ENCODE assay signal across 13 cellular contexts in genomic region chr2:128469203-128469602, GRCh38.
DNase-seq lines count a peak whose midpoint lies in the region; ATAC-seq, FAIRE-seq and TF ChIP-seq lines count a peak whose summit lies in the region.
"Had no signal": no experiment of that assay in that cellular context is flagged by ENCODE, and none has a peak within 500 bp of the region (broad histone marks: within the 10 kb centered on the region; RNA-seq: fewer than 3 reads in every experiment).

No MANE protein-coding gene starts in this region.

- H3K4me1 ChIP-seq in Caco-2 (no peaks in the 10 kb centered on the region), GM12878 (ENCODE audit: control insufficient read depth, insufficient read depth, low read length) (peaks cover 7% of the 10 kb centered on the region), mesenchymal stem cell (ENCODE audit: control insufficient read depth, insufficient read depth, low read depth, low read length) (no peaks in the 10 kb centered on the region)
- H3K4me1 ChIP-seq: HAP-1 had no signal

- no peak overlapping the region for H2BK120ac ChIP-seq in mesenchymal stem cell (ENCODE audit: low read depth, low read length)

- no peaks in the 10 kb centered on the region for H3K27me3 Mint-ChIP-seq in Caco-2 (ENCODE audit: insufficient read depth, unreplicated experiment)
- peaks cover 15% of the 10 kb centered on the region for H3K27me3 Mint-ChIP-seq in activated T-cell treated with anti-CD3 and anti-CD28 coated beads, Interleukin-2, amount 50 U/mL, for 24 hours
- H3K27me3 Mint-ChIP-seq: stimulated activated naive CD8-positive, alpha-beta T cell treated with anti-CD3 and anti-CD28 coated beads, Interleukin-15, Interleukin-2, amounts not matched to agents 100 ng/mL and 50 ng/mL, for 24 hours had no signal

- no peak overlapping the region for H2AK5ac ChIP-seq in mesenchymal stem cell (ENCODE audit: low read length, severe bottlenecking)

- 43% methylated on average over 1 of the region's 1 CpG for WGBS in GM12878 (ENCODE audit: insufficient coverage, insufficient replicate concordance, low lambda C conversion rate, missing lambda C conversion rate)
- 90% methylated on average over 1 of the region's 1 CpG for WGBS in mesenchymal stem cell

- H3K36me3 ChIP-seq in Caco-2 (ENCODE audit: control insufficient read depth, insufficient read depth, low read length) (no peaks in the 10 kb centered on the region), GM12878 (ENCODE audit: control insufficient read depth in 2 of 2, insufficient read depth in 2 of 2, low read length in 1 of 2) (no peaks in the 10 kb centered on the region), mesenchymal stem cell (ENCODE audit: control insufficient read depth in 1 of 2, insufficient read depth in 2 of 2, low read depth in 1 of 2, low read length in 2 of 2) (no peaks in the 10 kb centered on the region)
- H3K36me3 ChIP-seq: HAP-1 had no signal

- H3K9me3 Mint-ChIP-seq in Caco-2 (ENCODE audit: unreplicated experiment): peaks cover 15% of the 10 kb centered on the region
- peaks cover 25% of the 10 kb centered on the region for H3K9me3 Mint-ChIP-seq in activated T-cell treated with anti-CD3 and anti-CD28 coated beads, Interleukin-2, amount 50 U/mL, for 24 hours

- FAIRE-seq in GM12878 (lab: Jason Lieb, UNC): no peak
- FAIRE-seq: endometrium, GM12891 had no signal

- SMC1A ChIA-PET in GM12878 (lab: Charles Lee; ENCODE audit: uncharacterized antibody, unreplicated experiment): no interaction called here

- H3K23ac ChIP-seq in mesenchymal stem cell (ENCODE audit: low read length in 2 of 2): no peak overlapping the region

- H4K20me1 ChIP-seq in GM12878 (ENCODE audit: control insufficient read depth, insufficient read depth): no peaks in the 10 kb centered on the region

- H3K9me3 ChIP-seq in Caco-2 (peaks cover 28% of the 10 kb centered on the region), GM12878 (replicated peaks; ENCODE audit: control insufficient read depth, insufficient read depth, low read length) (peaks cover 13% of the 10 kb centered on the region; the same call in 2 of the 3 replicates), mesenchymal stem cell (ENCODE audit: control insufficient read depth, low read length) (peaks cover 39% of the 10 kb centered on the region)
- H3K9me3 ChIP-seq: HAP-1 had no signal

- POLR2A ChIA-PET in Caco-2 (lab: Charles Lee) (no interaction called here), HEK293T (lab: Yijun Ruan, JAX) (no interaction called here), GM12878 (lab: Charles Lee) (no interaction called here)

- ATAC-seq in GM12878 (no peak), GM19324 (IDR thresholded peaks at IDR 0.05; ENCODE audit: low FRiP score, unreplicated experiment) (no peak)
- no peak for ATAC-seq in activated CD4-positive, CD25-positive, alpha-beta regulatory T cell treated with anti-CD3 and anti-CD28 coated beads, Interleukin-2, amount 50 U/mL, for 24 hours

- TF ChIP-seq CTCF in Caco-2 (IDR thresholded peaks at IDR 0.05; ENCODE audit: insufficient read depth in 1 of 2, low read depth in 1 of 2, low read length in 1 of 2, severe bottlenecking in 1 of 2, unreplicated experiment in 1 of 2): peak; percentile 53 to 54
- TF ChIP-seq CTCF in GM12878 (IDR thresholded peaks at IDR 0.05 in 2 of 3, conservative IDR thresholded peaks at IDR 0.05 in 1 of 3; ENCODE audit: control insufficient read depth in 2 of 3, extremely low read depth in 1 of 3, insufficient read depth in 1 of 3, low read depth in 3 of 3, low read length in 3 of 3): peak in 2 of 3 experiments; percentile 32 to 33; a peak in 2 of 6 replicates

- H4K91ac ChIP-seq in mesenchymal stem cell (ENCODE audit: low read length): no peak overlapping the region

- no peak overlapping the region for H2BK15ac ChIP-seq in mesenchymal stem cell (ENCODE audit: low read depth, poor library complexity, severe bottlenecking)

- H3K14ac ChIP-seq in mesenchymal stem cell (ENCODE audit: low read length in 2 of 2): no peak overlapping the region

- H3K4ac ChIP-seq in mesenchymal stem cell (ENCODE audit: low read depth in 1 of 2, low read length in 2 of 2): no peak overlapping the region

- no peak overlapping the region for H4K8ac ChIP-seq in mesenchymal stem cell (ENCODE audit: low read length)

- no peak overlapping the region for H3K27ac Mint-ChIP-seq in Caco-2 (ENCODE audit: unreplicated experiment)
- no peak overlapping the region for H3K27ac Mint-ChIP-seq in activated T-cell treated with anti-CD3 and anti-CD28 coated beads, Interleukin-2, amount 50 U/mL, for 24 hours
- H3K27ac Mint-ChIP-seq: stimulated activated naive CD8-positive, alpha-beta T cell treated with anti-CD3 and anti-CD28 coated beads, Interleukin-15, Interleukin-2, amounts not matched to agents 100 ng/mL and 50 ng/mL, for 24 hours had no signal

- no peak overlapping the region for H3K4me3 Mint-ChIP-seq in Caco-2 (ENCODE audit: unreplicated experiment)
- no peak overlapping the region for H3K4me3 Mint-ChIP-seq in activated T-cell treated with anti-CD3 and anti-CD28 coated beads, Interleukin-2, amount 50 U/mL, for 24 hours
- H3K4me3 Mint-ChIP-seq: stimulated activated naive CD8-positive, alpha-beta T cell treated with anti-CD3 and anti-CD28 coated beads, Interleukin-15, Interleukin-2, amounts not matched to agents 100 ng/mL and 50 ng/mL, for 24 hours had no signal

- H3K4me3 ChIP-seq in Caco-2 (ENCODE audit: low read depth, low read length): no peak overlapping the region
- H3K4me3 ChIP-seq in GM12878: no peak overlapping the region
- no peak overlapping the region for H3K4me3 ChIP-seq in mesenchymal stem cell (ENCODE audit: insufficient read depth in 1 of 2, low read depth in 1 of 2, low read length in 2 of 2)
- H3K4me3 ChIP-seq: HAP-1 had no signal

- BruUV-seq in Caco-2 (replicated peaks; lab: Mats Ljungman, UMichigan): no TSS peak
- no TSS peak for BruUV-seq in GM12878 (replicated peaks; lab: Mats Ljungman, UMichigan)

- RAD21 ChIA-PET in GM12878 (lab: Charles Lee; ENCODE audit: unreplicated experiment): no interaction called here

- TF ChIP-seq EP300 in GM12878 (IDR thresholded peaks at IDR 0.05; ENCODE audit: borderline replicate concordance in 1 of 2, control insufficient read depth in 1 of 2, low read depth in 2 of 2, low read length in 2 of 2): no peak

- H3K79me1 ChIP-seq in mesenchymal stem cell (replicated peaks; ENCODE audit: low read length, poor library complexity, severe bottlenecking): no peaks in the 10 kb centered on the region

- intact Hi-C loops in Caco-2 (cut with micrococcal nuclease; ENCODE audit: unreplicated experiment): no loop called here
- intact Hi-C loops in GM12878 (cut with micrococcal nuclease; ENCODE audit: unreplicated experiment): no loop called here

- no peak for TF ChIP-seq POLR2A in GM12878 (IDR thresholded peaks at IDR 0.05; ENCODE audit: low read depth, low read length)

- CTCF ChIA-PET in Caco-2 (lab: Charles Lee) (no interaction called here), HEK293T (lab: Yijun Ruan, JAX) (no interaction called here), GM12878 (lab: Yijun Ruan, JAX) (no interaction called here)

- no peak overlapping the region for H2BK5ac ChIP-seq in mesenchymal stem cell (ENCODE audit: low read depth, low read length, poor library complexity, severe bottlenecking)

- H3K4me2 ChIP-seq in GM12878 (ENCODE audit: control insufficient read depth, insufficient read depth) (no peak overlapping the region), mesenchymal stem cell (ENCODE audit: low read length, poor library complexity, severe bottlenecking) (no peak overlapping the region)

- no peak overlapping the region for H2BK12ac ChIP-seq in mesenchymal stem cell (ENCODE audit: low read length in 2 of 2)

- H3K4me1 Mint-ChIP-seq in Caco-2 (ENCODE audit: low read depth, unreplicated experiment): no peaks in the 10 kb centered on the region
- H3K4me1 Mint-ChIP-seq in activated T-cell treated with anti-CD3 and anti-CD28 coated beads, Interleukin-2, amount 50 U/mL, for 24 hours (ENCODE audit: low read depth): peaks cover 9% of the 10 kb centered on the region

- TF ChIP-seq RAD21 in GM12878 (IDR thresholded peaks at IDR 0.05; ENCODE audit: insufficient read depth, low read depth, low read length): no peak

- no peak overlapping the region for H3K9ac ChIP-seq in GM12878 (ENCODE audit: control insufficient read depth, insufficient read depth, low read length)
- no peak overlapping the region for H3K9ac ChIP-seq in mesenchymal stem cell (ENCODE audit: low read length)

- no peak overlapping the region for H3K18ac ChIP-seq in mesenchymal stem cell (ENCODE audit: low read depth in 1 of 2, low read length in 2 of 2)

- H3K27me3 ChIP-seq in Caco-2 (replicated peaks; ENCODE audit: control insufficient read depth, insufficient read depth, low read length) (no peaks in the 10 kb centered on the region), GM12878 (replicated peaks in 1 of 2; ENCODE audit: control insufficient read depth in 2 of 2, insufficient read depth in 2 of 2, low read length in 1 of 2) (no peaks in the 10 kb centered on the region), mesenchymal stem cell (ENCODE audit: control insufficient read depth in 1 of 2, insufficient read depth in 1 of 2, low read length in 2 of 2) (no peaks in the 10 kb centered on the region)

- no peak overlapping the region for H2AFZ ChIP-seq in GM12878 (ENCODE audit: control insufficient read depth, low read depth, low read length)
- no peak overlapping the region for H2AFZ ChIP-seq in mesenchymal stem cell (ENCODE audit: low read depth, low read length)

- no peaks in the 10 kb centered on the region for H3K79me2 ChIP-seq in GM12878 (ENCODE audit: control insufficient read depth, insufficient read depth, low read length)

- DNase-seq in Caco-2 (peak in 1 of 2 experiments; percentile 29), HEK293T (ENCODE audit: extremely low spot score) (peak; percentile 41), GM12878 (ENCODE audit: low read depth, low spot score) (no peak), mucosa of gallbladder (ENCODE audit: low spot score) (peak; percentile 7), mesenchymal stem cell (no peak)
- DNase-seq in activated T-cell treated with anti-CD3 and anti-CD28 coated beads, Interleukin-2, amount 50 U/mL, for 24 hours: no peak
- DNase-seq: activated effector memory CD4-positive, alpha-beta T cell treated with Interleukin-2 at 50 U/mL for 16 hours had no signal

- H3K27ac ChIP-seq in GM12878 (ENCODE audit: control insufficient read depth, insufficient read depth) (no peak overlapping the region), mesenchymal stem cell (ENCODE audit: low read length, poor library complexity, severe bottlenecking) (no peak overlapping the region)

- H3K36me3 Mint-ChIP-seq in Caco-2 (ENCODE audit: insufficient read depth, unreplicated experiment): no peaks in the 10 kb centered on the region
- peaks cover 3% of the 10 kb centered on the region for H3K36me3 Mint-ChIP-seq in activated T-cell treated with anti-CD3 and anti-CD28 coated beads, Interleukin-2, amount 50 U/mL, for 24 hours (ENCODE audit: low read depth)

- in situ Hi-C loops in GM12878 (cut with MboI): no loop called here

TF ChIP-seq in HEK293T, 16 proteins besides CTCF, POLR2A, EP300 and RAD21:
- no peak for TF ChIP-seq NFRKB (IDR thresholded peaks at IDR 0.05)
- no peak for TF ChIP-seq SUZ12 (IDR thresholded peaks at IDR 0.05)
- TF ChIP-seq ELF4 (IDR thresholded peaks at IDR 0.05): no peak

TF ChIP-seq in GM12878, 131 proteins besides CTCF, POLR2A, EP300 and RAD21 (continues in another document):
- TF ChIP-seq RUNX3 (IDR thresholded peaks at IDR 0.05; ENCODE audit: low read length) (peak; percentile 32; the same call in 1 of the 2 replicates), CBX5 (IDR thresholded peaks at IDR 0.05; ENCODE audit: low read depth) (peak; percentile 93; the same call in 1 of the 2 replicates)

Comparison
In these comparisons a context has a peak if more than half of its experiments do, and no peak if none do; other contexts are left out.
1. DNase-seq: peak in HEK293T (single experiment) and mucosa of gallbladder (single experiment); none in GM12878 (single experiment), activated T-cell treated with anti-CD3 and anti-CD28 coated beads, Interleukin-2, amount 50 U/mL, for 24 hours (single experiment) and mesenchymal stem cell (single experiment).